11 cellular contexts compared by ENCODE assay signal in the genomic region with DNA sequence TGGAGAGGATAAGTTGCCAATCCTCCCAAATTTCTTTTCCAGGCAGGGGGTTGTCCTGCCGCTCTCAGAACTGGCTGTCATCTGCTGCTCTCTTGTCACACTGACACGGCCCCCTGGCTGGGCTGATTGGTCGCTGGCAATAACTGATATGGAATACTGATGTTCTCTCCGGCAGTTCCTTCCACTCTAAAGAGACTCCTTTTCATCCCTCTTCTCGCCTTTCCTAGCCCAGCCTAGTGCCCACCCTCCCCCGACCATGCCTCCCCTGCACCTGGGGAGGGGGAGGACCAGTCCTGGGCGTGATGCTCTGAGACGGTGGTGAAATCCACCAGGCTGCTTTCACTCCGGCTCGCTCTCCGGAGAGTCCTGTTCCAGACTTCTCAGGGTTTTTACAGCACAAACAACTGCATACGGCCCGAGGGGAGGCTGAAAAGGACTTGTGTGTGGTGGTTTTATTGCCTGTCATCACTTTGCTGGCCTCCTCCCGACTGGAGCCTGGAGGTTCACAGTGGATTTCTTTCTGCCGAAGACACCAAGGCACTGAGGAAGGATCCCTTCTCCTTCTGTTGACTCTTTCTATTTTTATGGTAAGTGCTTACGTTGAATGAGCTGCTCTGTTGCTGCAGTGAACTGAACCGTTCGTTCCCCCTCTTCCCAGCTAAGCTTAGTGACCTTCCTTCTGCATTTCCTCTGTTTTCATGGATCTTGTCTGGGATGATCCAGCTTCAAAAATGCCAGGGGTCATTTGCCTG. TPM values are rescaled to one million over a fixed set of nuclear protein-coding genes. Genes with fewer than 3 reads are reported as not detected.
DNase-seq lines count a peak whose midpoint lies in the region; ATAC-seq and TF ChIP-seq lines count a peak whose summit lies in the region.
"Had no signal": no experiment of that assay in that cellular context is flagged by ENCODE, and none has a peak within 500 bp of the region (broad histone marks: within the 10 kb centered on the region; RNA-seq: fewer than 3 reads in every experiment).

Gene ANO4 (plus strand): TSS at position 336 of the 752 bp plus-strand sequence. CDS start 107,010 bp downstream, outside the sequence.

- peaks cover 21% of the 10 kb centered on the region for H3K4me1 Mint-ChIP-seq in nephron progenitor cell

- no peaks in the 10 kb centered on the region for H3K9me3 ChIP-seq in MG63
- H3K9me3 ChIP-seq: heart left ventricle had no signal

- no peaks in the 10 kb centered on the region for H3K36me3 Mint-ChIP-seq in nephron progenitor cell (ENCODE audit: low read depth)

- H3K4me3 ChIP-seq in AG10803 (ENCODE audit: low read length) (peak within 1 kb of the TSS; percentile 40), choroid plexus epithelial cell (ENCODE audit: low read depth, low read length) (peak within 1 kb of the TSS; percentile 42), MG63 (no peak within 1 kb of the TSS)

- ATAC-seq in GM18511 (IDR thresholded peaks at IDR 0.05; ENCODE audit: unreplicated experiment) (no peak), GM19467 (IDR thresholded peaks at IDR 0.05; ENCODE audit: unreplicated experiment) (no peak), HG02759 (IDR thresholded peaks at IDR 0.05; ENCODE audit: unreplicated experiment) (no peak)

- no peaks in the 10 kb centered on the region for H3K9me3 Mint-ChIP-seq in nephron progenitor cell

- peaks cover 23% of the 10 kb centered on the region for H3K27me3 Mint-ChIP-seq in nephron progenitor cell (ENCODE audit: low read depth, poor library complexity)

- H3K27ac Mint-ChIP-seq in nephron progenitor cell: no peak within 1 kb of the TSS

- H3K27me3 ChIP-seq in MG63: no peaks in the 10 kb centered on the region

- H3K4me3 Mint-ChIP-seq in nephron progenitor cell: peak within 1 kb of the TSS; percentile 64

- H3K36me3 ChIP-seq in MG63: no peaks in the 10 kb centered on the region
- H3K36me3 ChIP-seq: heart left ventricle had no signal

- TF ChIP-seq CTCF in AG10803 (conservative IDR thresholded peaks at IDR 0.05; ENCODE audit: low read length) (no peak), choroid plexus epithelial cell (conservative IDR thresholded peaks at IDR 0.05; ENCODE audit: low read depth, low read length) (no peak), nephron progenitor cell (IDR thresholded peaks at IDR 0.05) (no peak)

- DNase-seq in AG10803 (ENCODE audit: low read depth) (peak; percentile 21), NCI-H146 treated with DMSO at 0.1 percent for 48 hours (lab: John Stamatoyannopoulos, UW; ENCODE audit: unreplicated experiment) (peak; percentile 43), choroid plexus epithelial cell (ENCODE audit: low read depth) (peak; percentile 28), nephron progenitor cell (peak; percentile 34), MG63 (no peak)
- DNase-seq: activated T-cell treated with anti-CD3 and anti-CD28 coated beads, Interleukin-2, amount 50 U/mL, for 48 hours; DND-41 had no signal

RNA-seq across cellular contexts. Expression of gene ANO4, which starts in this region (rescaled TPM):
- total RNA-seq in MG63 (2014; rRNA removed; shearing (Covaris generic); ENCODE audit: low replicate concordance): 7.0 TPM in 1 of 2 replicates, not detected in the other
